ENCODE assay signal across 1 cellular context in the genomic region with DNA sequence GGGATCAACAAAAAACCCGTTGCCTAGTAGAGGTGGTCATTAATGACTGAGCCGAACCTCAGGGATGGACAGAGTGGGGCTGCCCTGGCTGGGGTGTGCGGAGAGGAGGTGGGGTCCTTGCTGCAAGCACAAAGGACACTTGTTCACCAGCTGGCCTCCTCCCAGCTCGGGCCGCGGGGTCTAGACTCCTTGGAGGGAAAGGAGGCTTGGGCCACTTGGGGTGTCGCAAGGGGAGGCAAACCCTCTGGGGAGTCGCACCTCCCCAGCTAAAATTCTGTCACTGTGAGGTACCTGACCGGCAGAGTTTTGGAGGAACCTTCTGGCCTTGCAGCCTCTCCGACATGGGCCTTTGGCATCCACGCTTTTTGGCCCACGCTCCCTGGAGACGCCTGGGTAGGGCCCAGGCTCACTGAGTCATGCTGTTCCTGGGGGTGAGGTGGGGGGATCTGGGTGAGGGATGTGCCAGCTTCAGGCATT.
TF ChIP-seq lines count a peak whose summit lies in the region.

No MANE protein-coding gene starts in this region.

TF ChIP-seq in GM23338, 12 proteins besides CTCF, POLR2A, EP300 and RAD21 (continued from another document):
- TF ChIP-seq, protein P1, sequence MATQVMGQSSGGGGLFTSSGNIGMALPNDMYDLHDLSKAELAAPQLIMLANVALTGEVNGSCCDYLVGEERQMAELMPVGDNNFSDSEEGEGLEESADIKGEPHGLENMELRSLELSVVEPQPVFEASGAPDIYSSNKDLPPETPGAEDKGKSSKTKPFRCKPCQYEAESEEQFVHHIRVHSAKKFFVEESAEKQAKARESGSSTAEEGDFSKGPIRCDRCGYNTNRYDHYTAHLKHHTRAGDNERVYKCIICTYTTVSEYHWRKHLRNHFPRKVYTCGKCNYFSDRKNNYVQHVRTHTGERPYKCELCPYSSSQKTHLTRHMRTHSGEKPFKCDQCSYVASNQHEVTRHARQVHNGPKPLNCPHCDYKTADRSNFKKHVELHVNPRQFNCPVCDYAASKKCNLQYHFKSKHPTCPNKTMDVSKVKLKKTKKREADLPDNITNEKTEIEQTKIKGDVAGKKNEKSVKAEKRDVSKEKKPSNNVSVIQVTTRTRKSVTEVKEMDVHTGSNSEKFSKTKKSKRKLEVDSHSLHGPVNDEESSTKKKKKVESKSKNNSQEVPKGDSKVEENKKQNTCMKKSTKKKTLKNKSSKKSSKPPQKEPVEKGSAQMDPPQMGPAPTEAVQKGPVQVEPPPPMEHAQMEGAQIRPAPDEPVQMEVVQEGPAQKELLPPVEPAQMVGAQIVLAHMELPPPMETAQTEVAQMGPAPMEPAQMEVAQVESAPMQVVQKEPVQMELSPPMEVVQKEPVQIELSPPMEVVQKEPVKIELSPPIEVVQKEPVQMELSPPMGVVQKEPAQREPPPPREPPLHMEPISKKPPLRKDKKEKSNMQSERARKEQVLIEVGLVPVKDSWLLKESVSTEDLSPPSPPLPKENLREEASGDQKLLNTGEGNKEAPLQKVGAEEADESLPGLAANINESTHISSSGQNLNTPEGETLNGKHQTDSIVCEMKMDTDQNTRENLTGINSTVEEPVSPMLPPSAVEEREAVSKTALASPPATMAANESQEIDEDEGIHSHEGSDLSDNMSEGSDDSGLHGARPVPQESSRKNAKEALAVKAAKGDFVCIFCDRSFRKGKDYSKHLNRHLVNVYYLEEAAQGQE (IDR thresholded peaks at IDR 0.05; ENCODE audit: unreplicated experiment): no peak
- no peak for TF ChIP-seq ZNF114 (CRISPR knock-in tag; IDR thresholded peaks at IDR 0.05)
- TF ChIP-seq, protein P2, sequence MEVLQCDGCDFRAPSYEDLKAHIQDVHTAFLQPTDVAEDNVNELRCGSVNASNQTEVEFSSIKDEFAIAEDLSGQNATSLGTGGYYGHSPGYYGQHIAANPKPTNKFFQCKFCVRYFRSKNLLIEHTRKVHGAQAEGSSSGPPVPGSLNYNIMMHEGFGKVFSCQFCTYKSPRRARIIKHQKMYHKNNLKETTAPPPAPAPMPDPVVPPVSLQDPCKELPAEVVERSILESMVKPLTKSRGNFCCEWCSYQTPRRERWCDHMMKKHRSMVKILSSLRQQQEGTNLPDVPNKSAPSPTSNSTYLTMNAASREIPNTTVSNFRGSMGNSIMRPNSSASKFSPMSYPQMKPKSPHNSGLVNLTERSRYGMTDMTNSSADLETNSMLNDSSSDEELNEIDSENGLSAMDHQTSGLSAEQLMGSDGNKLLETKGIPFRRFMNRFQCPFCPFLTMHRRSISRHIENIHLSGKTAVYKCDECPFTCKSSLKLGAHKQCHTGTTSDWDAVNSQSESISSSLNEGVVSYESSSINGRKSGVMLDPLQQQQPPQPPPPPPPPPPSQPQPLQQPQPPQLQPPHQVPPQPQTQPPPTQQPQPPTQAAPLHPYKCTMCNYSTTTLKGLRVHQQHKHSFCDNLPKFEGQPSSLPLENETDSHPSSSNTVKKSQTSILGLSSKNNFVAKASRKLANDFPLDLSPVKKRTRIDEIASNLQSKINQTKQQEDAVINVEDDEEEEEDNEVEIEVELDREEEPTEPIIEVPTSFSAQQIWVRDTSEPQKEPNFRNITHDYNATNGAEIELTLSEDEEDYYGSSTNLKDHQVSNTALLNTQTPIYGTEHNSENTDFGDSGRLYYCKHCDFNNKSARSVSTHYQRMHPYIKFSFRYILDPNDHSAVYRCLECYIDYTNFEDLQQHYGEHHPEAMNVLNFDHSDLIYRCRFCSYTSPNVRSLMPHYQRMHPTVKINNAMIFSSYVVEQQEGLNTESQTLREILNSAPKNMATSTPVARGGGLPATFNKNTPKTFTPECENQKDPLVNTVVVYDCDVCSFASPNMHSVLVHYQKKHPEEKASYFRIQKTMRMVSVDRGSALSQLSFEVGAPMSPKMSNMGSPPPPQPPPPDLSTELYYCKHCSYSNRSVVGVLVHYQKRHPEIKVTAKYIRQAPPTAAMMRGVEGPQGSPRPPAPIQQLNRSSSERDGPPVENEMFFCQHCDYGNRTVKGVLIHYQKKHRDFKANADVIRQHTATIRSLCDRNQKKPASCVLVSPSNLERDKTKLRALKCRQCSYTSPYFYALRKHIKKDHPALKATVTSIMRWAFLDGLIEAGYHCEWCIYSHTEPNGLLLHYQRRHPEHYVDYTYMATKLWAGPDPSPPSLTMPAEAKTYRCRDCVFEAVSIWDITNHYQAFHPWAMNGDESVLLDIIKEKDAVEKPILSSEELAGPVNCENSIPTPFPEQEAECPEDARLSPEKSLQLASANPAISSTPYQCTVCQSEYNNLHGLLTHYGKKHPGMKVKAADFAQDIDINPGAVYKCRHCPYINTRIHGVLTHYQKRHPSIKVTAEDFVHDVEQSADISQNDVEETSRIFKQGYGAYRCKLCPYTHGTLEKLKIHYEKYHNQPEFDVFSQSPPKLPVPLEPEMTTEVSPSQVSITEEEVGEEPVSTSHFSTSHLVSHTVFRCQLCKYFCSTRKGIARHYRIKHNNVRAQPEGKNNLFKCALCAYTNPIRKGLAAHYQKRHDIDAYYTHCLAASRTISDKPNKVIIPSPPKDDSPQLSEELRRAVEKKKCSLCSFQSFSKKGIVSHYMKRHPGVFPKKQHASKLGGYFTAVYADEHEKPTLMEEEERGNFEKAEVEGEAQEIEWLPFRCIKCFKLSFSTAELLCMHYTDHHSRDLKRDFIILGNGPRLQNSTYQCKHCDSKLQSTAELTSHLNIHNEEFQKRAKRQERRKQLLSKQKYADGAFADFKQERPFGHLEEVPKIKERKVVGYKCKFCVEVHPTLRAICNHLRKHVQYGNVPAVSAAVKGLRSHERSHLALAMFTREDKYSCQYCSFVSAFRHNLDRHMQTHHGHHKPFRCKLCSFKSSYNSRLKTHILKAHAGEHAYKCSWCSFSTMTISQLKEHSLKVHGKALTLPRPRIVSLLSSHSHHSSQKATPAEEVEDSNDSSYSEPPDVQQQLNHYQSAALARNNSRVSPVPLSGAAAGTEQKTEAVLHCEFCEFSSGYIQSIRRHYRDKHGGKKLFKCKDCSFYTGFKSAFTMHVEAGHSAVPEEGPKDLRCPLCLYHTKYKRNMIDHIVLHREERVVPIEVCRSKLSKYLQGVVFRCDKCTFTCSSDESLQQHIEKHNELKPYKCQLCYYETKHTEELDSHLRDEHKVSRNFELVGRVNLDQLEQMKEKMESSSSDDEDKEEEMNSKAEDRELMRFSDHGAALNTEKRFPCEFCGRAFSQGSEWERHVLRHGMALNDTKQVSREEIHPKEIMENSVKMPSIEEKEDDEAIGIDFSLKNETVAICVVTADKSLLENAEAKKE (CRISPR knock-in tag; IDR thresholded peaks at IDR 0.05): no peak
- TF ChIP-seq ZNF331 (CRISPR knock-in tag; IDR thresholded peaks at IDR 0.05; ENCODE audit: low read depth): no peak
- TF ChIP-seq CREB1 (CRISPR knock-in tag; IDR thresholded peaks at IDR 0.05; ENCODE audit: low read depth): no peak
- TF ChIP-seq EZH2 (IDR thresholded peaks at IDR 0.05; ENCODE audit: low read depth, unreplicated experiment): no peak
- TF ChIP-seq POLR2AphosphoS5 (IDR thresholded peaks at IDR 0.05; ENCODE audit: low read depth): no peak
- TF ChIP-seq JUNB (IDR thresholded peaks at IDR 0.05; ENCODE audit: unreplicated experiment): no peak
- no peak for TF ChIP-seq STAT1 (IDR thresholded peaks at IDR 0.05; ENCODE audit: unreplicated experiment)
